1 cellular context compared by ENCODE assay signal in genomic region chr19:11380653-11381534, GRCh38.
TF ChIP-seq lines count a peak whose summit lies in the region.

No MANE protein-coding gene starts in this region.

TF ChIP-seq in HepG2, 621 proteins besides CTCF, POLR2A, EP300 and RAD21 (continued from another document and continues in another):
- TF ChIP-seq ZNF609 (CRISPR knock-in tag; IDR thresholded peaks at IDR 0.05; ENCODE audit: borderline replicate concordance): peak; percentile 51; the same call in 1 of the 2 replicates
- no peak for TF ChIP-seq LCORL (IDR thresholded peaks at IDR 0.05)
- peak; percentile 75; the same call in 1 of the 2 replicates for TF ChIP-seq LCORL (CRISPR knock-in tag; IDR thresholded peaks at IDR 0.05)
- TF ChIP-seq YEATS2 (CRISPR knock-in tag; IDR thresholded peaks at IDR 0.05; ENCODE audit: borderline replicate concordance): peak; percentile 39; the same call in 1 of the 2 replicates
- no peak for TF ChIP-seq ZNF329 (CRISPR knock-in tag; IDR thresholded peaks at IDR 0.05; ENCODE audit: low read depth)
- TF ChIP-seq ZNF30 (CRISPR knock-in tag; IDR thresholded peaks at IDR 0.05): no peak
- no peak for TF ChIP-seq HNRNPUL1 (IDR thresholded peaks at IDR 0.05; ENCODE audit: low read depth, low read length)
- no peak; the same call in 1 of the 2 replicates for TF ChIP-seq ZNF546 (CRISPR knock-in tag; conservative IDR thresholded peaks at IDR 0.05)
- 0 out of 2 replicates have a peak, but pooled peaks have one; percentile 10 for TF ChIP-seq CAMTA2 (CRISPR knock-in tag; IDR thresholded peaks at IDR 0.05; ENCODE audit: borderline replicate concordance)
- TF ChIP-seq NFAT5 (CRISPR knock-in tag; IDR thresholded peaks at IDR 0.05): no peak
- TF ChIP-seq MIER2 (CRISPR knock-in tag; IDR thresholded peaks at IDR 0.05): peak; percentile 20; the same call in 1 of the 2 replicates
- no peak for TF ChIP-seq NRL (CRISPR knock-in tag; IDR thresholded peaks at IDR 0.05; ENCODE audit: borderline replicate concordance)
- TF ChIP-seq ZFP36L1 (CRISPR knock-in tag; IDR thresholded peaks at IDR 0.05): no peak
- TF ChIP-seq SPEN (CRISPR knock-in tag; IDR thresholded peaks at IDR 0.05; ENCODE audit: low read depth): peak; percentile 67
- TF ChIP-seq, protein P1, sequence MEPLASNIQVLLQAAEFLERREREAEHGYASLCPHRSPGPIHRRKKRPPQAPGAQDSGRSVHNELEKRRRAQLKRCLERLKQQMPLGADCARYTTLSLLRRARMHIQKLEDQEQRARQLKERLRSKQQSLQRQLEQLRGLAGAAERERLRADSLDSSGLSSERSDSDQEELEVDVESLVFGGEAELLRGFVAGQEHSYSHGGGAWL (CRISPR knock-in tag; IDR thresholded peaks at IDR 0.05): peak; percentile 73; the same call in 1 of the 2 replicates
- no peak for TF ChIP-seq SP1 (IDR thresholded peaks at IDR 0.05)
- peak; percentile 82 for TF ChIP-seq SP1 (CRISPR knock-in tag; IDR thresholded peaks at IDR 0.05)
- peak; percentile 82; the same call in 1 of the 2 replicates for TF ChIP-seq ZNF598 (CRISPR knock-in tag; IDR thresholded peaks at IDR 0.05; ENCODE audit: borderline replicate concordance)
- TF ChIP-seq BRD4 (CRISPR knock-in tag; IDR thresholded peaks at IDR 0.05): no peak
- no peak for TF ChIP-seq ZNF354B (CRISPR knock-in tag; IDR thresholded peaks at IDR 0.05)
- no peak for TF ChIP-seq ZNF382 (CRISPR knock-in tag; IDR thresholded peaks at IDR 0.05; ENCODE audit: borderline replicate concordance)
- TF ChIP-seq ZFYVE20 (CRISPR knock-in tag; IDR thresholded peaks at IDR 0.05; ENCODE audit: borderline replicate concordance, low read depth): no peak
- TF ChIP-seq RFX5 (IDR thresholded peaks at IDR 0.05; ENCODE audit: low read depth, low read length): peak; percentile 39
- TF ChIP-seq, protein P2, sequence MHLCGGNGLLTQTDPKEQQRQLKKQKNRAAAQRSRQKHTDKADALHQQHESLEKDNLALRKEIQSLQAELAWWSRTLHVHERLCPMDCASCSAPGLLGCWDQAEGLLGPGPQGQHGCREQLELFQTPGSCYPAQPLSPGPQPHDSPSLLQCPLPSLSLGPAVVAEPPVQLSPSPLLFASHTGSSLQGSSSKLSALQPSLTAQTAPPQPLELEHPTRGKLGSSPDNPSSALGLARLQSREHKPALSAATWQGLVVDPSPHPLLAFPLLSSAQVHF (CRISPR knock-in tag; IDR thresholded peaks at IDR 0.05): no peak
- TF ChIP-seq PCBP1 (IDR thresholded peaks at IDR 0.05; ENCODE audit: borderline replicate concordance, low read depth, low read length): no peak
- no peak for TF ChIP-seq ATF7 (IDR thresholded peaks at IDR 0.05)
- TF ChIP-seq ATF7 (CRISPR knock-in tag; IDR thresholded peaks at IDR 0.05): peak; percentile 61; the same call in 1 of the 2 replicates
- no peak for TF ChIP-seq ZFP82 (CRISPR knock-in tag; IDR thresholded peaks at IDR 0.05; ENCODE audit: borderline replicate concordance)
- 0 out of 2 replicates have a peak, but pooled peaks have one; percentile 59 for TF ChIP-seq ZNF616 (CRISPR knock-in tag; IDR thresholded peaks at IDR 0.05; ENCODE audit: low read depth)
- TF ChIP-seq ARNTL (CRISPR knock-in tag; IDR thresholded peaks at IDR 0.05): peak; percentile 69; the same call in 1 of the 2 replicates
- TF ChIP-seq RXRB (CRISPR knock-in tag; IDR thresholded peaks at IDR 0.05; ENCODE audit: borderline replicate concordance): peak; percentile 59
- TF ChIP-seq, protein P3, sequence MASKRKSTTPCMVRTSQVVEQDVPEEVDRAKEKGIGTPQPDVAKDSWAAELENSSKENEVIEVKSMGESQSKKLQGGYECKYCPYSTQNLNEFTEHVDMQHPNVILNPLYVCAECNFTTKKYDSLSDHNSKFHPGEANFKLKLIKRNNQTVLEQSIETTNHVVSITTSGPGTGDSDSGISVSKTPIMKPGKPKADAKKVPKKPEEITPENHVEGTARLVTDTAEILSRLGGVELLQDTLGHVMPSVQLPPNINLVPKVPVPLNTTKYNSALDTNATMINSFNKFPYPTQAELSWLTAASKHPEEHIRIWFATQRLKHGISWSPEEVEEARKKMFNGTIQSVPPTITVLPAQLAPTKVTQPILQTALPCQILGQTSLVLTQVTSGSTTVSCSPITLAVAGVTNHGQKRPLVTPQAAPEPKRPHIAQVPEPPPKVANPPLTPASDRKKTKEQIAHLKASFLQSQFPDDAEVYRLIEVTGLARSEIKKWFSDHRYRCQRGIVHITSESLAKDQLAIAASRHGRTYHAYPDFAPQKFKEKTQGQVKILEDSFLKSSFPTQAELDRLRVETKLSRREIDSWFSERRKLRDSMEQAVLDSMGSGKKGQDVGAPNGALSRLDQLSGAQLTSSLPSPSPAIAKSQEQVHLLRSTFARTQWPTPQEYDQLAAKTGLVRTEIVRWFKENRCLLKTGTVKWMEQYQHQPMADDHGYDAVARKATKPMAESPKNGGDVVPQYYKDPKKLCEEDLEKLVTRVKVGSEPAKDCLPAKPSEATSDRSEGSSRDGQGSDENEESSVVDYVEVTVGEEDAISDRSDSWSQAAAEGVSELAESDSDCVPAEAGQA (IDR thresholded peaks at IDR 0.05; ENCODE audit: low read depth): no peak
- TF ChIP-seq, protein P3 (CRISPR knock-in tag; IDR thresholded peaks at IDR 0.05; ENCODE audit: borderline replicate concordance): no peak
- TF ChIP-seq ZNF503 (CRISPR knock-in tag; IDR thresholded peaks at IDR 0.05): no peak; the same call in 1 of the 2 replicates
- TF ChIP-seq, protein P4, sequence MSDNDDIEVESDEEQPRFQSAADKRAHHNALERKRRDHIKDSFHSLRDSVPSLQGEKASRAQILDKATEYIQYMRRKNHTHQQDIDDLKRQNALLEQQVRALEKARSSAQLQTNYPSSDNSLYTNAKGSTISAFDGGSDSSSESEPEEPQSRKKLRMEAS (IDR thresholded peaks at IDR 0.05): peak; percentile 89
- TF ChIP-seq GLI4 (CRISPR knock-in tag; IDR thresholded peaks at IDR 0.05; ENCODE audit: borderline replicate concordance): no peak
- TF ChIP-seq, protein P5, sequence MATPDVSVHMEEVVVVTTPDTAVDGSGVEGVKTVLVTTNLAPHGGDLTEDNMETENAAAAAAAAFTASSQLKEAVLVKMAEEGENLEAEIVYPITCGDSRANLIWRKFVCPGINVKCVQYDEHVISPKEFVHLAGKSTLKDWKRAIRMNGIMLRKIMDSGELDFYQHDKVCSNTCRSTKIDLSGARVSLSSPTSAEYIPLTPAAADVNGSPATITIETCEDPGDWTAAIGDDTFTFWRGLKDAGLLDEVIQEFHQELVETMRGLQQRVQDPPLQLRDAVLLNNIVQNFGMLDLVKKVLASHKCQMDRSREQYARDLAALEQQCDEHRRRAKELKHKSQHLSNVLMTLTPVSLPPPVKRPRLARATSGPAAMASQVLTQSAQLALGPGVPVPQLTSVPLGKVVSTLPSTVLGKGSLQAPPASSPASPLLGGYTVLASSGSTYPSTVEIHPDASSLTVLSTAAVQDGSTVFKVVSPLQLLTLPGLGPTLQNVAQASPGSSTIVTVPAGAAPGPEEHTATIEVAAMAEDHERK (CRISPR knock-in tag; IDR thresholded peaks at IDR 0.05; ENCODE audit: low read depth): no peak
